ENCODE assay signal across 8 cellular contexts in genomic region chrX:136880452-136881013, GRCh38.
DNase-seq lines count a peak whose midpoint lies in the region; ATAC-seq lines count a peak whose summit lies in the region.

TSS of gene RBMX (minus strand) at chrX:136880725. CDS start at chrX:136879427, 1,298 bp downstream.

- ATAC-seq in GM19023 (IDR thresholded peaks at IDR 0.05; ENCODE audit: unreplicated experiment) (peak; percentile 94), HG03280 (IDR thresholded peaks at IDR 0.05; ENCODE audit: unreplicated experiment) (peak; percentile 95)

- DNase-seq in AG08396 (ENCODE audit: low spot score) (peak; percentile 87), NCI-H345 treated with DMSO at 0.1 percent for 48 hours (lab: John Stamatoyannopoulos, UW; ENCODE audit: unreplicated experiment) (peak; percentile 88), islet precursor cell (peak; percentile 92)
- DNase-seq in activated CD4-positive, CD25-positive, alpha-beta regulatory T cell (lab: John Stamatoyannopoulos, UW), result peak; percentile 55 to 75 (median 74)
- peak; percentile 88 for DNase-seq in central memory CD4-positive, alpha-beta T cell
- DNase-seq in stimulated activated CD4-positive, alpha-beta T cell treated with anti-CD3 and anti-CD28 coated beads, Interleukin-12 subunit alpha, Interleukin-12 subunit beta, amount 100 ng/mL, for 48 hours (ENCODE audit: low read depth in 2 of 3, low spot score in 1 of 3), result peak; percentile 78 to 89 (median 79)

Comparison
In these comparisons a context has a peak if more than half of its experiments do, and no peak if none do; other contexts are left out.
1. Peak in every context shown above with its lines: DNase-seq and ATAC-seq.